Comparison of ENCODE assay signal across 1 cellular context in genomic region chr17:2388020-2388704, GRCh38.
TF ChIP-seq lines count a peak whose summit lies in the region.

No MANE protein-coding gene starts in this region.

TF ChIP-seq in WTC11, 78 proteins besides CTCF, POLR2A, EP300 and RAD21 (continued from another document):
- TF ChIP-seq, protein P1, sequence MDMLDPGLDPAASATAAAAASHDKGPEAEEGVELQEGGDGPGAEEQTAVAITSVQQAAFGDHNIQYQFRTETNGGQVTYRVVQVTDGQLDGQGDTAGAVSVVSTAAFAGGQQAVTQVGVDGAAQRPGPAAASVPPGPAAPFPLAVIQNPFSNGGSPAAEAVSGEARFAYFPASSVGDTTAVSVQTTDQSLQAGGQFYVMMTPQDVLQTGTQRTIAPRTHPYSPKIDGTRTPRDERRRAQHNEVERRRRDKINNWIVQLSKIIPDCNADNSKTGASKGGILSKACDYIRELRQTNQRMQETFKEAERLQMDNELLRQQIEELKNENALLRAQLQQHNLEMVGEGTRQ (CRISPR knock-in tag; IDR thresholded peaks at IDR 0.05), result no peak
- TF ChIP-seq KAT7 (CRISPR knock-in tag; IDR thresholded peaks at IDR 0.05; ENCODE audit: borderline replicate concordance), result no peak
- no peak for TF ChIP-seq ERG (CRISPR knock-in tag; IDR thresholded peaks at IDR 0.05)
- TF ChIP-seq ZNF425 (CRISPR knock-in tag; conservative IDR thresholded peaks at IDR 0.05), result no peak
- no peak for TF ChIP-seq CBFB (CRISPR knock-in tag; IDR thresholded peaks at IDR 0.05; ENCODE audit: low read depth)
- no peak for TF ChIP-seq TEAD1 (CRISPR knock-in tag; IDR thresholded peaks at IDR 0.05)
- no peak for TF ChIP-seq ZNF396 (CRISPR knock-in tag; IDR thresholded peaks at IDR 0.05; ENCODE audit: borderline replicate concordance)
- TF ChIP-seq ARID4B (CRISPR knock-in tag; IDR thresholded peaks at IDR 0.05; ENCODE audit: borderline replicate concordance), result no peak
- no peak for TF ChIP-seq E2F5 (CRISPR knock-in tag; IDR thresholded peaks at IDR 0.05)
TF ChIP-seq in WTC11: peak in this region for 0.
